ENCODE assay signal across 17 cellular contexts in the genomic region with DNA sequence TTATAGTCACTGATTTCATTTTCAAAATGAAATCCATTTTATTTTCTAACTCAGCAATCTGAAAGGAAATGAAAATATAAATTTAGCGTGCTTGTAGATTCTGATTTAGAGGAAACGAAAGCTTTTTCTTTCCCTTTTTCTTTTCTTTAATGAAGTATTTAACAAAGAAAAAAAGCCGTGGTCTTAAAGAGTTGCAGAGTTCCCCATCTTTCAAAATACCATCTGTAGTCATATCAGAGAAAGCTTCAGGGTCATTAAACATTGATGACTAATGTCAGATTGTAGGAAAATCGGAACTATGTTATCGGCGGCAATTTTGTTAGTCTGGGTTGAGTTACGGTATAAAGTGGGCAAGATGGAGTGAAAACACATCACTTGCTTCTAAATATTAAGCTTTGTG. TPM values are rescaled to one million over a fixed set of nuclear protein-coding genes. Genes with fewer than 3 reads are reported as not detected.
DNase-seq lines count a peak whose midpoint lies in the region; ATAC-seq, FAIRE-seq and TF ChIP-seq lines count a peak whose summit lies in the region.
"Had no signal": no experiment of that assay in that cellular context is flagged by ENCODE, and none has a peak within 500 bp of the region (broad histone marks: within the 10 kb centered on the region; RNA-seq: fewer than 3 reads in every experiment).

No MANE protein-coding gene starts in this region.

- DNase-seq in Calu3 (no peak), NOMO-1 treated with dmso at 0.1 percent for 144 hours (lab: John Stamatoyannopoulos, UW; ENCODE audit: unreplicated experiment) (peak; percentile 31), lower lobe of right lung (no peak), NCI-H2196 (lab: John Stamatoyannopoulos, UW; ENCODE audit: unreplicated experiment) (no peak), GM12892 (ENCODE audit: insufficient read length) (no peak), right cardiac atrium (no peak), glutamatergic neuron (no peak)
- DNase-seq: activated naive CD8-positive, alpha-beta T cell treated with anti-CD3 and anti-CD28 coated beads, Interleukin-2, amount 10 ng/mL, durations not matched to agents 7 days and 5 days; dermis blood vessel endothelial cell; foreskin fibroblast; GM23248; mucosa of descending colon; NCI-H1105; stimulated activated CD4-positive, alpha-beta T cell treated with anti-CD3 and anti-CD28 coated beads, Interleukin-4, amount 100 ng/mL, for 4 hours had no signal

- ATAC-seq in GM21447 (IDR thresholded peaks at IDR 0.05; ENCODE audit: unreplicated experiment) (peak; percentile 33), lower lobe of right lung (peak in 1 of 2 donors; percentile 40), right cardiac atrium (no peak)

- H3K36me3 ChIP-seq in lower lobe of right lung = peaks cover 32% of the 10 kb centered on the region

- H3K36me3 Mint-ChIP-seq in Calu3 (ENCODE audit: insufficient read depth, unreplicated experiment) = peaks cover 8% of the 10 kb centered on the region
- H3K36me3 Mint-ChIP-seq in glutamatergic neuron (ENCODE audit: unreplicated experiment) = no peaks in the 10 kb centered on the region
- H3K36me3 Mint-ChIP-seq: activated naive CD8-positive, alpha-beta T cell treated with anti-CD3 and anti-CD28 coated beads, Interleukin-2, amount 10 ng/mL, durations not matched to agents 7 days and 5 days had no signal

- WGBS in right cardiac atrium = 85% methylated on average over 7 of the region's 7 CpGs

- TF ChIP-seq CTCF in Calu3 (IDR thresholded peaks at IDR 0.05; ENCODE audit: unreplicated experiment) (no peak), lower lobe of right lung (IDR thresholded peaks at IDR 0.05) (no peak), glutamatergic neuron (IDR thresholded peaks at IDR 0.05; ENCODE audit: partially characterized antibody, unreplicated experiment) (no peak)

- no peaks in the 10 kb centered on the region for H3K9me3 Mint-ChIP-seq in Calu3 (ENCODE audit: low read depth, unreplicated experiment)
- peaks cover 2% of the 10 kb centered on the region for H3K9me3 Mint-ChIP-seq in glutamatergic neuron (ENCODE audit: unreplicated experiment)
- H3K9me3 Mint-ChIP-seq: activated naive CD8-positive, alpha-beta T cell treated with anti-CD3 and anti-CD28 coated beads, Interleukin-2, amount 10 ng/mL, durations not matched to agents 7 days and 5 days; stimulated activated naive CD8-positive, alpha-beta T cell treated with anti-CD3 and anti-CD28 coated beads, Interleukin-15, Interleukin-2, amounts not matched to agents 100 ng/mL and 50 ng/mL, for 24 hours had no signal

- BruUV-seq in Calu3 (replicated peaks; lab: Mats Ljungman, UMichigan) = no TSS peak

- H3K27ac ChIP-seq in lower lobe of right lung (peak overlapping the region; percentile 51), right cardiac atrium (ENCODE audit: low read length) (no peak overlapping the region)
- H3K27ac ChIP-seq: GM23248 had no signal

- no peak for FAIRE-seq in GM12892 (lab: Jason Lieb, UNC)
- FAIRE-seq: G401.6 had no signal

- H3K4me3 Mint-ChIP-seq in Calu3 (ENCODE audit: low read depth, unreplicated experiment) = peak overlapping the region; percentile 19
- H3K4me3 Mint-ChIP-seq in glutamatergic neuron (ENCODE audit: unreplicated experiment) = no peak overlapping the region
- H3K4me3 Mint-ChIP-seq: activated naive CD8-positive, alpha-beta T cell treated with anti-CD3 and anti-CD28 coated beads, Interleukin-2, amount 10 ng/mL, durations not matched to agents 7 days and 5 days; stimulated activated naive CD8-positive, alpha-beta T cell treated with anti-CD3 and anti-CD28 coated beads, Interleukin-15, Interleukin-2, amounts not matched to agents 100 ng/mL and 50 ng/mL, for 24 hours had no signal

- H3K27me3 ChIP-seq in lower lobe of right lung (ENCODE audit: low read depth) (no peaks in the 10 kb centered on the region), right cardiac atrium (ENCODE audit: control insufficient read depth, insufficient read depth) (no peaks in the 10 kb centered on the region)

- no peaks in the 10 kb centered on the region for H3K27me3 Mint-ChIP-seq in Calu3 (ENCODE audit: unreplicated experiment)
- peaks cover 2% of the 10 kb centered on the region for H3K27me3 Mint-ChIP-seq in glutamatergic neuron (ENCODE audit: unreplicated experiment)
- H3K27me3 Mint-ChIP-seq: activated naive CD8-positive, alpha-beta T cell treated with anti-CD3 and anti-CD28 coated beads, Interleukin-2, amount 10 ng/mL, durations not matched to agents 7 days and 5 days; stimulated activated naive CD8-positive, alpha-beta T cell treated with anti-CD3 and anti-CD28 coated beads, Interleukin-15, Interleukin-2, amounts not matched to agents 100 ng/mL and 50 ng/mL, for 24 hours had no signal

- CTCF ChIA-PET in Calu3 (lab: Charles Lee) = interaction anchor here (0.6 to 1.1 kb wide), 4 partner anchors 12 to 498 kb away, joined by 3 to 4 read pairs (median 4); no protein-coding TSS in a partner anchor

- H3K27ac Mint-ChIP-seq in Calu3 (ENCODE audit: unreplicated experiment) (peak overlapping the region; percentile 61), glutamatergic neuron (ENCODE audit: unreplicated experiment) (no peak overlapping the region)
- H3K27ac Mint-ChIP-seq: activated naive CD8-positive, alpha-beta T cell treated with anti-CD3 and anti-CD28 coated beads, Interleukin-2, amount 10 ng/mL, durations not matched to agents 7 days and 5 days; stimulated activated naive CD8-positive, alpha-beta T cell treated with anti-CD3 and anti-CD28 coated beads, Interleukin-15, Interleukin-2, amounts not matched to agents 100 ng/mL and 50 ng/mL, for 24 hours had no signal

- H3K4me1 Mint-ChIP-seq in Calu3 (ENCODE audit: low read depth, unreplicated experiment) = peaks cover 21% of the 10 kb centered on the region
- H3K4me1 Mint-ChIP-seq in glutamatergic neuron (ENCODE audit: low read depth, unreplicated experiment) = no peaks in the 10 kb centered on the region
- H3K4me1 Mint-ChIP-seq: activated naive CD8-positive, alpha-beta T cell treated with anti-CD3 and anti-CD28 coated beads, Interleukin-2, amount 10 ng/mL, durations not matched to agents 7 days and 5 days had no signal

- H3K4me3 ChIP-seq in lower lobe of right lung = peak overlapping the region; percentile 1
- no peak overlapping the region for H3K4me3 ChIP-seq in right cardiac atrium (ENCODE audit: low read length)
- H3K4me3 ChIP-seq: GM23248, mucosa of descending colon had no signal

- H3K4me1 ChIP-seq in lower lobe of right lung (peaks cover 26% of the 10 kb centered on the region), right cardiac atrium (ENCODE audit: control insufficient read depth, insufficient read depth, low read length) (no peaks in the 10 kb centered on the region)

- no peaks in the 10 kb centered on the region for H3K9me3 ChIP-seq in lower lobe of right lung
- no peaks in the 10 kb centered on the region for H3K9me3 ChIP-seq in right cardiac atrium (ENCODE audit: control insufficient read depth, low read length)
- H3K9me3 ChIP-seq: mucosa of descending colon had no signal

- no peak for TF ChIP-seq POLR2A in GM12892 (IDR thresholded peaks at IDR 0.05; ENCODE audit: low read depth, low read length)

- intact Hi-C loops in Calu3 (cut with micrococcal nuclease; ENCODE audit: unreplicated experiment) (no loop called here), lower lobe of right lung (cut with DNase I) (no loop called here), right cardiac atrium (cut with DNase I) (no loop called here)

RNA-seq across cellular contexts. Expression of gene DRAM1, which starts 32.3 kb away (rescaled TPM):
- 26.8 and 28.1 TPM in 2 replicates for total RNA-seq in Calu3 (2022)
- 148 TPM for total RNA-seq in lower lobe of right lung
- polyA plus RNA-seq in GM12892 (2012; ENCODE audit: missing spikeins) = 31.5 TPM
- total RNA-seq in right cardiac atrium = 10 to 100 TPM in 1 of 4 donors, 1 to 10 TPM in 3; 6.3 to 13.3 (median 9.0) TPM
- 4.7 TPM for polyA plus RNA-seq in right cardiac atrium
- total RNA-seq in glutamatergic neuron (ENCODE audit: unreplicated experiment) = 0.83 TPM
